ENCODE assay signal across 17 cellular contexts in the genomic region with DNA sequence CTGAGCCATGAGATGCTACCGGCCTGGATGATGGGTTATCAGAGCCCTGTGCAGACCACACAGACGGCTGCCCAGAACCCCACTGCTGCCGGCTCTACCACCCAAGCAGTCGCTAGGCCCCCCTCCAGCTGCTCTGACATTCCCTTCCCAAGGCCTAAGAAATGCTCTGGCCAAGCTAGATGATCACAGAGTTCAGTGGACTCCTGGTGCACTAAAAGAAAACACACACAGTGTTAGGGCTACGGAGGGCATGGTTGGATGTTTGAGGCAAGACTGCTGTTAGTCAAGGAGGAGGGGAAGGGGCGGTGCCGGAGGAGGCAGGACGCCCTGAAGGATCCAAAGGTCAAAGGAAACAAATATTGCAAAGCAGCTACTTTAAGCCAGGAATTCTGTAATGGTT.
"Had no signal": no experiment of that assay in that cellular context is flagged by ENCODE, and none has a peak within 500 bp of the region (broad histone marks: within the 10 kb centered on the region; RNA-seq: fewer than 3 reads in every experiment).

No MANE protein-coding gene starts in this region.

- H3K27me3 Mint-ChIP-seq: activated CD4-positive, alpha-beta memory T cell treated with anti-CD3 and anti-CD28 coated beads, Interleukin-2, amount 10 ng/mL, durations not matched to agents 7 days and 5 days; activated naive CD4-positive, alpha-beta T cell treated with anti-CD3 and anti-CD28 coated beads, Interleukin-2, amount 50 U/mL, for 24 hours; stimulated activated memory B cell treated with anti-CD40 and anti-IgM and Interleukin-4, amounts not matched to agents 10 μg/mL and 1 μg/mL and 100 μg/mL, for 72 hours; T-helper 17 cell had no signal

- ATAC-seq: activated T-cell treated with anti-CD3 and anti-CD28 coated beads, Interleukin-2, amount 50 U/mL, for 4 hours; gastrocnemius medialis; heart right ventricle; stimulated activated memory B cell treated with anti-CD40 and anti-IgM and Interleukin-4, amounts not matched to agents 10 μg/mL and 1 μg/mL and 100 μg/mL, for 72 hours; T-helper 17 cell had no signal

- H3K36me3 ChIP-seq: adrenal gland, gastrocnemius medialis, heart right ventricle, pancreas, tibial artery had no signal

- FAIRE-seq: islet of Langerhans, pancreas had no signal

- H3K27ac Mint-ChIP-seq: activated CD4-positive, alpha-beta memory T cell treated with anti-CD3 and anti-CD28 coated beads, Interleukin-2, amount 10 ng/mL, durations not matched to agents 7 days and 5 days; activated naive CD4-positive, alpha-beta T cell treated with anti-CD3 and anti-CD28 coated beads, Interleukin-2, amount 50 U/mL, for 24 hours; stimulated activated memory B cell treated with anti-CD40 and anti-IgM and Interleukin-4, amounts not matched to agents 10 μg/mL and 1 μg/mL and 100 μg/mL, for 72 hours; T-helper 17 cell had no signal

- H3K36me3 Mint-ChIP-seq: activated naive CD4-positive, alpha-beta T cell treated with anti-CD3 and anti-CD28 coated beads, Interleukin-2, amount 50 U/mL, for 24 hours; stimulated activated memory B cell treated with anti-CD40 and anti-IgM and Interleukin-4, amounts not matched to agents 10 μg/mL and 1 μg/mL and 100 μg/mL, for 72 hours had no signal

- H3K4me1 Mint-ChIP-seq: activated CD4-positive, alpha-beta memory T cell treated with anti-CD3 and anti-CD28 coated beads, Interleukin-2, amount 10 ng/mL, durations not matched to agents 7 days and 5 days; activated naive CD4-positive, alpha-beta T cell treated with anti-CD3 and anti-CD28 coated beads, Interleukin-2, amount 50 U/mL, for 24 hours; stimulated activated memory B cell treated with anti-CD40 and anti-IgM and Interleukin-4, amounts not matched to agents 10 μg/mL and 1 μg/mL and 100 μg/mL, for 72 hours; T-helper 17 cell had no signal

- H3K4me1 ChIP-seq: adrenal gland, gastrocnemius medialis, heart right ventricle, pancreas, tibial artery had no signal

- H3K27ac ChIP-seq: adrenal gland, gastrocnemius medialis, heart right ventricle, pancreas, tibial artery had no signal

- DNase-seq: activated CD4-positive, alpha-beta memory T cell treated with anti-CD3 and anti-CD28 coated beads, Interleukin-2, amount 10 ng/mL, durations not matched to agents 7 days and 5 days; activated CD4-positive, alpha-beta T cell treated with anti-CD3 and anti-CD28 coated beads for 4 hours; activated effector memory CD4-positive, alpha-beta T cell treated with anti-CD3 and anti-CD28 coated beads, Interleukin-2, amount 50 U/mL, for 16 hours; activated T-cell treated with anti-CD3 and anti-CD28 coated beads, Interleukin-2, amount 50 U/mL, for 4 hours; adrenal gland; erythroblast; gastrocnemius medialis; heart right ventricle; left ventricle myocardium superior; mesenchymal stem cell; pancreas; stimulated activated CD4-positive, alpha-beta T cell treated with anti-CD3 and anti-CD28 coated beads, Interleukin-2, amount 100 ng/mL, for 48 hours; T-helper 17 cell; tibial artery had no signal

- H3K4me3 Mint-ChIP-seq: activated CD4-positive, alpha-beta memory T cell treated with anti-CD3 and anti-CD28 coated beads, Interleukin-2, amount 10 ng/mL, durations not matched to agents 7 days and 5 days; activated naive CD4-positive, alpha-beta T cell treated with anti-CD3 and anti-CD28 coated beads, Interleukin-2, amount 50 U/mL, for 24 hours; activated T-cell treated with anti-CD3 and anti-CD28 coated beads, Interleukin-2, amount 50 U/mL, for 4 hours; stimulated activated memory B cell treated with anti-CD40 and anti-IgM and Interleukin-4, amounts not matched to agents 10 μg/mL and 1 μg/mL and 100 μg/mL, for 72 hours; T-helper 17 cell had no signal

- H3K4me3 ChIP-seq: adrenal gland, gastrocnemius medialis, heart right ventricle, pancreas, tibial artery had no signal

- H3K9me3 ChIP-seq: adrenal gland, gastrocnemius medialis, heart right ventricle, pancreas, tibial artery had no signal

- H3K9me3 Mint-ChIP-seq: activated CD4-positive, alpha-beta memory T cell treated with anti-CD3 and anti-CD28 coated beads, Interleukin-2, amount 10 ng/mL, durations not matched to agents 7 days and 5 days; activated naive CD4-positive, alpha-beta T cell treated with anti-CD3 and anti-CD28 coated beads, Interleukin-2, amount 50 U/mL, for 24 hours; activated T-cell treated with anti-CD3 and anti-CD28 coated beads, Interleukin-2, amount 50 U/mL, for 4 hours; stimulated activated memory B cell treated with anti-CD40 and anti-IgM and Interleukin-4, amounts not matched to agents 10 μg/mL and 1 μg/mL and 100 μg/mL, for 72 hours had no signal

- H3K27me3 ChIP-seq: adrenal gland, gastrocnemius medialis, pancreas, tibial artery had no signal
